ENCODE assay signal across 12 cellular contexts in genomic region chrX:40140706-40141499, GRCh38. TPM values are rescaled to one million over a fixed set of nuclear protein-coding genes. Genes with fewer than 3 reads are reported as not detected.
DNase-seq lines count a peak whose midpoint lies in the region; ATAC-seq and TF ChIP-seq lines count a peak whose summit lies in the region.
"Had no signal": no experiment of that assay in that cellular context is flagged by ENCODE, and none has a peak within 500 bp of the region (broad histone marks: within the 10 kb centered on the region; RNA-seq: fewer than 3 reads in every experiment).

No MANE protein-coding gene starts in this region.

- peaks cover 6% of the 10 kb centered on the region for H3K36me3 Mint-ChIP-seq in neural progenitor cell

- no peaks in the 10 kb centered on the region for H3K36me3 ChIP-seq in gastroesophageal sphincter
- no peaks in the 10 kb centered on the region for H3K36me3 ChIP-seq in neural progenitor cell
- H3K36me3 ChIP-seq: brain microvascular endothelial cell, SJSA1 had no signal

- H3K4me2 ChIP-seq in neural progenitor cell = peak overlapping the region; percentile 14

- peak overlapping the region; percentile 32 to 80 (median 78) for H3K27ac ChIP-seq in gastroesophageal sphincter
- H3K27ac ChIP-seq in neural progenitor cell = no peak overlapping the region
- H3K27ac ChIP-seq: brain microvascular endothelial cell, SJSA1 had no signal

- no peak for TF ChIP-seq POLR2A in gastroesophageal sphincter (IDR thresholded peaks at IDR 0.05)

- H3K79me2 ChIP-seq in neural progenitor cell (ENCODE audit: low read depth) = no peaks in the 10 kb centered on the region

- in situ Hi-C loops in SK-MEL-5 (cut with HindIII; ENCODE audit: low pct_unique_long_range_greater_than_20kb, low sequenced_read_pairs) = no loop called here

- no peaks in the 10 kb centered on the region for H3K27me3 ChIP-seq in gastroesophageal sphincter
- H3K27me3 ChIP-seq in neural progenitor cell = peaks cover 44% of the 10 kb centered on the region
- H3K27me3 ChIP-seq: brain microvascular endothelial cell, SJSA1 had no signal

- H3K4me1 ChIP-seq in gastroesophageal sphincter = peaks cover 0 to 37% (median 11%) of the 10 kb centered on the region in 3 donors
- H3K4me1 ChIP-seq in neural progenitor cell = peaks cover 25% of the 10 kb centered on the region

- TF ChIP-seq EP300 in gastroesophageal sphincter (IDR thresholded peaks at IDR 0.05) = no peak

- no peak overlapping the region for H2AFZ ChIP-seq in neural progenitor cell (replicated peaks)

- H3K9ac ChIP-seq in neural progenitor cell = no peak overlapping the region

- H3K27me3 Mint-ChIP-seq in neural progenitor cell (ENCODE audit: insufficient read depth, low read depth) = peaks cover 7% of the 10 kb centered on the region

- DNase-seq in AG08396 (ENCODE audit: low spot score) = peak; percentile 32
- peak; percentile 44 for DNase-seq in SK-MEL-5 (ENCODE audit: low read depth, low spot score)
- DNase-seq in neural progenitor cell (ENCODE audit: low spot score) = peak; percentile 70
- no peak for DNase-seq in activated T-cell treated with anti-CD3 and anti-CD28 coated beads, Interleukin-2, amount 50 U/mL, for 1 hour
- DNase-seq in activated naive CD4-positive, alpha-beta T cell (lab: John Stamatoyannopoulos, UW) = no peak
- DNase-seq in NCI-H1694 treated with DMSO at 0.1 percent for 48 hours (lab: John Stamatoyannopoulos, UW) = no peak
- DNase-seq: brain microvascular endothelial cell; NCI-H2081 treated with DMSO at 0.1 percent for 48 hours; stimulated activated naive CD4-positive, alpha-beta T cell had no signal

- H3K4me3 Mint-ChIP-seq in neural progenitor cell = no peak overlapping the region

- TF ChIP-seq CTCF in gastroesophageal sphincter (IDR thresholded peaks at IDR 0.05) (no peak), neural progenitor cell (IDR thresholded peaks at IDR 0.05) (no peak)

- peak overlapping the region; percentile 79 for H3K27ac Mint-ChIP-seq in neural progenitor cell

- no peak overlapping the region for H3K4me3 ChIP-seq in gastroesophageal sphincter
- H3K4me3 ChIP-seq in neural progenitor cell = no peak overlapping the region
- H3K4me3 ChIP-seq: SJSA1 had no signal

- 16% methylated on average over 3 of the region's 12 CpGs; no CpG with 5 or more reads in 1 of the 2 donors for WGBS in gastroesophageal sphincter (ENCODE audit: low coverage in 1 of 2), 2 donors

- peaks cover 13% of the 10 kb centered on the region for H4K20me1 ChIP-seq in neural progenitor cell (ENCODE audit: low read depth)

- H3K9me3 Mint-ChIP-seq in neural progenitor cell = peaks cover 6% of the 10 kb centered on the region

- H3K4me1 Mint-ChIP-seq in neural progenitor cell = peaks cover 31% of the 10 kb centered on the region

- peaks cover 32% of the 10 kb centered on the region for H3F3A ChIP-seq in neural progenitor cell (ENCODE audit: low read depth)

- H3K9me3 ChIP-seq in gastroesophageal sphincter = no peaks in the 10 kb centered on the region
- no peaks in the 10 kb centered on the region for H3K9me3 ChIP-seq in neural progenitor cell (ENCODE audit: low read depth)
- H3K9me3 ChIP-seq: SJSA1 had no signal

- ATAC-seq in gastroesophageal sphincter = peak; percentile 85
- ATAC-seq in HG02798 (IDR thresholded peaks at IDR 0.05; ENCODE audit: poor library complexity, unreplicated experiment) = no peak

RNA-seq across cellular contexts. Expression of gene BCOR, which starts 43.1 kb away (rescaled TPM):
- total RNA-seq in SK-MEL-5 (2014; rRNA removed; shearing (Covaris generic)) = 21.2 and 24.3 TPM in 2 replicates
- 29.3 and 41.3 TPM in 2 replicates for polyA plus RNA-seq in SK-MEL-5 (2015; cell fraction: cytosol; rRNA removed)
- 14.4 and 20.7 TPM in 2 replicates for polyA plus RNA-seq in SK-MEL-5 (2015; cell fraction: nucleus; rRNA removed)
- total RNA-seq in gastroesophageal sphincter (10 to 100 TPM; 18.4 to 27.4 (median 21.4) TPM), neural progenitor cell (ENCODE audit: low replicate concordance) (29.5 and 32.4 TPM in 2 replicates)

Comparison
In these comparisons a context has a peak if more than half of its experiments do, and no peak if none do; other contexts are left out.
1. DNase-seq: peak in AG08396 (single experiment), SK-MEL-5 (single experiment) and neural progenitor cell (single experiment); none in activated T-cell treated with anti-CD3 and anti-CD28 coated beads, Interleukin-2, amount 50 U/mL, for 1 hour (single experiment), activated naive CD4-positive, alpha-beta T cell (0 of 4) and NCI-H1694 treated with DMSO at 0.1 percent for 48 hours (single experiment).